Comparison of ENCODE assay signal across 8 cellular contexts in genomic region chr21:37463083-37463780, GRCh38.
DNase-seq lines count a peak whose midpoint lies in the region; ATAC-seq, FAIRE-seq and TF ChIP-seq lines count a peak whose summit lies in the region.

No MANE protein-coding gene starts in this region.

- peak overlapping the region; percentile 71 for H3K27ac Mint-ChIP-seq in activated CD4-positive, alpha-beta T cell treated with anti-CD3 and anti-CD28 coated beads for 36 hours
- peak overlapping the region; percentile 87 for H3K27ac Mint-ChIP-seq in T-helper 17 cell

- H3K79me2 ChIP-seq in fibroblast of lung (ENCODE audit: control insufficient read depth, insufficient read depth, low read length), result peaks cover 90% of the 10 kb centered on the region

- peaks cover 70% of the 10 kb centered on the region for H3K4me1 Mint-ChIP-seq in activated CD4-positive, alpha-beta T cell treated with anti-CD3 and anti-CD28 coated beads for 36 hours
- H3K4me1 Mint-ChIP-seq in T-helper 17 cell, result peaks cover 58% of the 10 kb centered on the region

- intact Hi-C loops in activated CD4-positive, alpha-beta T cell treated with anti-CD3 and anti-CD28 coated beads for 36 hours (cut with DNase I, micrococcal nuclease), result loop anchor here (2.0 to 10.0 kb wide), 5 partner anchors 16 to 198 kb away; partner anchors contain the start of genes DYRK1A (in 1 of the 2) and VPS26C (in 1 of the 2)
- intact Hi-C loops in pancreas (cut with DNase I), result no loop called here

- H3K9me3 ChIP-seq in T-helper 17 cell (ENCODE audit: control insufficient read depth, low read length, poor library complexity, severe bottlenecking) (no peaks in the 10 kb centered on the region), fibroblast of lung (ENCODE audit: control insufficient read depth, insufficient read depth, low read depth, low read length) (no peaks in the 10 kb centered on the region), pancreas (no peaks in the 10 kb centered on the region)

- no peak overlapping the region for H3K4me3 ChIP-seq in Jurkat, Clone E6-1 (ENCODE audit: low read length)
- H3K4me3 ChIP-seq in fibroblast of lung (replicated peaks in 1 of 4; ENCODE audit: control extremely low read depth in 1 of 4, insufficient read depth in 1 of 4, low read depth in 3 of 4, low read length in 4 of 4) (peak overlapping the region; percentile 5 to 49 (median 30)), pancreas (peak overlapping the region in 1 of 4 donors; percentile 19)

- POLR2A ChIA-PET in activated CD4-positive, alpha-beta T cell treated with anti-CD3 and anti-CD28 coated beads for 36 hours (lab: Charles Lee), result interaction anchor here (0.9 kb wide), 1 partner anchor 55 kb away, joined by 3 read pairs; no protein-coding TSS in a partner anchor

- H3K27me3 Mint-ChIP-seq in activated CD4-positive, alpha-beta T cell treated with anti-CD3 and anti-CD28 coated beads for 36 hours, result no peaks in the 10 kb centered on the region
- no peaks in the 10 kb centered on the region for H3K27me3 Mint-ChIP-seq in T-helper 17 cell

- H3K9ac ChIP-seq in fibroblast of lung (ENCODE audit: insufficient read depth, low read length), result no peak overlapping the region

- H3K36me3 ChIP-seq in fibroblast of lung (ENCODE audit: control insufficient read depth, insufficient read depth, low read length), result no peaks in the 10 kb centered on the region
- H3K36me3 ChIP-seq in pancreas, result no peaks in the 10 kb centered on the region

- H3K27me3 ChIP-seq in fibroblast of lung (ENCODE audit: control insufficient read depth, insufficient read depth, low read length) (no peaks in the 10 kb centered on the region), pancreas (no peaks in the 10 kb centered on the region)

- no peak overlapping the region for H2AFZ ChIP-seq in fibroblast of lung (ENCODE audit: low read length)

- FAIRE-seq in pancreas (lab: Jason Lieb, UNC), result no peak

- peak overlapping the region; percentile 79 for H3K4me2 ChIP-seq in fibroblast of lung (ENCODE audit: extremely low read depth, insufficient read depth, low read length)

- peaks cover 3% of the 10 kb centered on the region for H4K20me1 ChIP-seq in fibroblast of lung (ENCODE audit: control insufficient read depth, extremely low read depth, insufficient read depth, low read length)

- CTCF ChIA-PET in activated CD4-positive, alpha-beta T cell treated with anti-CD3 and anti-CD28 coated beads for 36 hours (lab: Charles Lee), result interaction anchor here (0.8 to 4.8 kb wide), 21 partner anchors 8 to 212 kb away, joined by 3 to 25 read pairs (median 6); no protein-coding TSS in a partner anchor

- peak; percentile 23 for DNase-seq in activated CD4-positive, alpha-beta T cell treated with anti-CD3 and anti-CD28 coated beads for 36 hours
- no peak for DNase-seq in activated CD4-positive, alpha-beta T cell treated with anti-CD3 and anti-CD28 coated beads for 48 hours
- DNase-seq in Jurkat, Clone E6-1 (ENCODE audit: low read depth, low spot score), result peak; percentile 56
- no peak for DNase-seq in T-helper 17 cell
- DNase-seq in fibroblast of lung (ENCODE audit: low read depth in 2 of 2), result peak; percentile 78 to 85
- DNase-seq in pancreas, result peak in 2 of 6 donors; percentile 13 to 52
- no peak for DNase-seq in activated CD8-positive, alpha-beta memory T cell treated with anti-CD3 and anti-CD28 coated beads, Interleukin-2, amount 50 U/mL, for 48 hours

- H3K36me3 Mint-ChIP-seq in activated CD4-positive, alpha-beta T cell treated with anti-CD3 and anti-CD28 coated beads for 36 hours (ENCODE audit: low read depth), result peaks cover 15% of the 10 kb centered on the region
- no peaks in the 10 kb centered on the region for H3K36me3 Mint-ChIP-seq in T-helper 17 cell (ENCODE audit: low read depth)

- ATAC-seq in activated CD4-positive, alpha-beta T cell treated with anti-CD3 and anti-CD28 coated beads for 36 hours, result peak; percentile 55
- peak; percentile 70 for ATAC-seq in T-helper 17 cell
- peak; percentile 82 to 92 (median 90) for ATAC-seq in pancreas
- no peak for ATAC-seq in GM19395 (IDR thresholded peaks at IDR 0.05; ENCODE audit: unreplicated experiment)

- H3K4me1 ChIP-seq in fibroblast of lung (ENCODE audit: control insufficient read depth, extremely low read depth, insufficient read depth, low read length), result peaks cover 11% of the 10 kb centered on the region
- peaks cover 13 to 43% (median 19%) of the 10 kb centered on the region in 3 donors for H3K4me1 ChIP-seq in pancreas

- TF ChIP-seq CTCF in fibroblast of lung (conservative IDR thresholded peaks at IDR 0.05 in 1 of 2, IDR thresholded peaks at IDR 0.05 in 1 of 2; ENCODE audit: low read depth in 1 of 2, low read length in 2 of 2) (peak; percentile 66 to 69), pancreas (IDR thresholded peaks at IDR 0.05) (peak; percentile 13 to 57 (median 39))

- peak overlapping the region; percentile 36 for H3K27ac ChIP-seq in fibroblast of lung (ENCODE audit: insufficient read depth, low read length)
- peak overlapping the region in 1 of 4 donors; percentile 25 for H3K27ac ChIP-seq in pancreas

- H3K9me3 Mint-ChIP-seq in activated CD4-positive, alpha-beta T cell treated with anti-CD3 and anti-CD28 coated beads for 36 hours (ENCODE audit: low read depth), result no peaks in the 10 kb centered on the region

- WGBS in pancreas, 2 donors, result 12% methylated on average over 6 of the region's 6 CpGs

- no peak overlapping the region for H3K4me3 Mint-ChIP-seq in activated CD4-positive, alpha-beta T cell treated with anti-CD3 and anti-CD28 coated beads for 36 hours
- H3K4me3 Mint-ChIP-seq in T-helper 17 cell, result peak overlapping the region; percentile 85

Comparison
In these comparisons a context has a peak if more than half of its experiments do, and no peak if none do; other contexts are left out.
1. DNase-seq: peak in activated CD4-positive, alpha-beta T cell treated with anti-CD3 and anti-CD28 coated beads for 36 hours (single experiment), Jurkat, Clone E6-1 (single experiment) and fibroblast of lung (2 of 2); none in activated CD4-positive, alpha-beta T cell treated with anti-CD3 and anti-CD28 coated beads for 48 hours (single experiment), T-helper 17 cell (0 of 3) and activated CD8-positive, alpha-beta memory T cell treated with anti-CD3 and anti-CD28 coated beads, Interleukin-2, amount 50 U/mL, for 48 hours (single experiment).
2. intact Hi-C loops: an anchor here in activated CD4-positive, alpha-beta T cell treated with anti-CD3 and anti-CD28 coated beads for 36 hours (2.0 to 10.0 kb wide); none called in pancreas.